In genomic region chrX:70432936-70433847, GRCh38 we compare ENCODE assay signal across 9 cellular contexts. TPM values are rescaled to one million over a fixed set of nuclear protein-coding genes. Genes with fewer than 3 reads are reported as not detected.
DNase-seq lines count a peak whose midpoint lies in the region; ATAC-seq and TF ChIP-seq lines count a peak whose summit lies in the region.
"Had no signal": no experiment of that assay in that cellular context is flagged by ENCODE, and none has a peak within 500 bp of the region (broad histone marks: within the 10 kb centered on the region; RNA-seq: fewer than 3 reads in every experiment).

No MANE protein-coding gene starts in this region.

- H3K9ac ChIP-seq in SK-N-SH, result no peak overlapping the region

- H3K27ac Mint-ChIP-seq in T-cell, result peak overlapping the region; percentile 81 to 88
- H3K27ac Mint-ChIP-seq in stimulated activated memory B cell treated with anti-CD40 and anti-IgM and Interleukin-4, amounts not matched to agents 10 μg/mL and 1 μg/mL and 100 μg/mL, for 72 hours, result peak overlapping the region; percentile 87

- peak overlapping the region; percentile 86 to 90 (median 87) for H3K4me3 Mint-ChIP-seq in T-cell
- H3K4me3 Mint-ChIP-seq in stimulated activated memory B cell treated with anti-CD40 and anti-IgM and Interleukin-4, amounts not matched to agents 10 μg/mL and 1 μg/mL and 100 μg/mL, for 72 hours, result peak overlapping the region; percentile 89

- H3K36me3 Mint-ChIP-seq in T-cell, result no peaks in the 10 kb centered on the region
- H3K36me3 Mint-ChIP-seq in stimulated activated memory B cell treated with anti-CD40 and anti-IgM and Interleukin-4, amounts not matched to agents 10 μg/mL and 1 μg/mL and 100 μg/mL, for 72 hours, result no peaks in the 10 kb centered on the region

- WGBS in SK-N-SH (ENCODE audit: low lambda C conversion rate), result 61% methylated on average over 15 of the region's 15 CpGs

- POLR2A ChIA-PET in SK-N-SH (lab: Yijun Ruan, JAX) (no interaction called here), T-cell (lab: Charles Lee) (interaction anchor here in 1 of 2 donors (0.6 kb wide), 1 partner anchor 23 kb away, joined by 3 read pairs; no protein-coding TSS in a partner anchor), HEK293T (lab: Yijun Ruan, JAX) (interaction anchor here (0.6 to 1.5 kb wide), 8 partner anchors 9 to 196 kb away, joined by 3 to 17 read pairs (median 3); partner anchors contain the start of genes GDPD2, KIF4A and PDZD11)

- peaks cover 0 to 36% of the 10 kb centered on the region in 2 donors for H3K27me3 Mint-ChIP-seq in T-cell
- H3K27me3 Mint-ChIP-seq in stimulated activated memory B cell treated with anti-CD40 and anti-IgM and Interleukin-4, amounts not matched to agents 10 μg/mL and 1 μg/mL and 100 μg/mL, for 72 hours, result no peaks in the 10 kb centered on the region

- H3K4me3 ChIP-seq in SK-N-SH (ENCODE audit: low read depth in 2 of 2, low read length in 1 of 2) (peak overlapping the region; percentile 64 to 81), fibroblast of the aortic adventitia (ENCODE audit: low read depth, low read length) (peak overlapping the region; percentile 84)

- no peaks in the 10 kb centered on the region for H3K9me3 ChIP-seq in SK-N-SH

- DNase-seq in SK-N-SH (no peak), T-cell (no peak), fibroblast of the aortic adventitia (ENCODE audit: low read depth) (no peak), islet precursor cell (no peak), HEK293T (ENCODE audit: extremely low spot score) (no peak)

- TF ChIP-seq RAD21 in SK-N-SH (IDR thresholded peaks at IDR 0.05; ENCODE audit: low read length), result no peak

- no peaks in the 10 kb centered on the region for H4K20me1 ChIP-seq in SK-N-SH (ENCODE audit: insufficient read depth)

- H3K79me2 ChIP-seq in SK-N-SH (ENCODE audit: insufficient read depth), result no peaks in the 10 kb centered on the region

- H3K9me2 ChIP-seq in SK-N-SH, result no peaks in the 10 kb centered on the region

- no peaks in the 10 kb centered on the region for H3K9me3 Mint-ChIP-seq in T-cell
- H3K9me3 Mint-ChIP-seq in stimulated activated memory B cell treated with anti-CD40 and anti-IgM and Interleukin-4, amounts not matched to agents 10 μg/mL and 1 μg/mL and 100 μg/mL, for 72 hours, result no peaks in the 10 kb centered on the region

- CTCF ChIA-PET in SK-N-SH (lab: Yijun Ruan, JAX) (interaction anchor here (0.8 to 3.9 kb wide), 5 partner anchors 8 to 144 kb away, joined by 3 to 23 read pairs (median 5); partner anchors contain the start of genes DLG3, KIF4A and PDZD11), T-cell (lab: Charles Lee) (interaction anchor here (0.5 to 2.4 kb wide), 9 partner anchors 11 to 1894 kb away, joined by 3 to 9 read pairs (median 3); partner anchors contain the start of genes KIF4A (in 1 of the 2) and PDZD11 (in 1 of the 2)), HEK293T (lab: Yijun Ruan, JAX) (interaction anchor here (1.0 to 1.7 kb wide), 5 partner anchors 8 to 300 kb away, joined by 3 to 9 read pairs (median 4); partner anchors contain the start of genes GDPD2 and IGBP1)

- ATAC-seq in SK-N-SH treated with all-trans-retinoic acid at 6 μM for 48 hours (no peak), T-cell (replicated peaks in 1 of 4) (peak in 1 of 4 experiments; percentile 4), GM18907 (IDR thresholded peaks at IDR 0.05; ENCODE audit: unreplicated experiment) (no peak)
- no peak for ATAC-seq in stimulated activated memory B cell treated with anti-CD40 and anti-IgM and Interleukin-4, amounts not matched to agents 10 μg/mL and 1 μg/mL and 100 μg/mL, for 72 hours

- no peak for TF ChIP-seq EP300 in SK-N-SH (IDR thresholded peaks at IDR 0.05; ENCODE audit: borderline replicate concordance in 1 of 2, low read depth in 1 of 2, low read length in 1 of 2)

- H3K27me3 ChIP-seq in SK-N-SH (ENCODE audit: insufficient read depth), result no peaks in the 10 kb centered on the region

- peak overlapping the region; percentile 78 for H3K4me2 ChIP-seq in SK-N-SH

- H3K36me3 ChIP-seq in SK-N-SH (replicated peaks in 1 of 2; ENCODE audit: control insufficient read depth in 1 of 2, insufficient read depth in 2 of 2, low read length in 1 of 2), result no peaks in the 10 kb centered on the region

- TF ChIP-seq CTCF in SK-N-SH (IDR thresholded peaks at IDR 0.05) (no peak), fibroblast of the aortic adventitia (IDR thresholded peaks at IDR 0.05; ENCODE audit: insufficient read depth, low read length) (no peak)

- H3K4me1 Mint-ChIP-seq in T-cell, result peaks cover 7 to 17% (median 10%) of the 10 kb centered on the region in 3 donors
- peaks cover 19% of the 10 kb centered on the region for H3K4me1 Mint-ChIP-seq in stimulated activated memory B cell treated with anti-CD40 and anti-IgM and Interleukin-4, amounts not matched to agents 10 μg/mL and 1 μg/mL and 100 μg/mL, for 72 hours

- H3K4me1 ChIP-seq in SK-N-SH (ENCODE audit: control insufficient read depth in 1 of 2, insufficient read depth in 2 of 2, low read depth in 1 of 2, low read length in 1 of 2), result peaks cover 0 to 8% of the 10 kb centered on the region in 2 experiments; a peak in 1 of 4 replicates

- no peaks in the 10 kb centered on the region for H3F3A ChIP-seq in SK-N-SH (replicated peaks; ENCODE audit: insufficient read depth)

- H3K27ac ChIP-seq in SK-N-SH (ENCODE audit: low read depth in 2 of 2, low read length in 1 of 2), result no peak overlapping the region

- peak overlapping the region; percentile 94 for H2AFZ ChIP-seq in SK-N-SH (ENCODE audit: low read depth)

TF ChIP-seq in SK-N-SH, 30 proteins besides CTCF, POLR2A, EP300 and RAD21:
- TF ChIP-seq NRF1 (IDR thresholded peaks at IDR 0.05; ENCODE audit: low read depth, low read length) (no peak), SMC3 (IDR thresholded peaks at IDR 0.05; ENCODE audit: low read depth, low read length) (no peak), ELF1 (IDR thresholded peaks at IDR 0.05) (no peak), JUND (IDR thresholded peaks at IDR 0.05) (no peak), FOXJ3 (CRISPR knock-in tag; IDR thresholded peaks at IDR 0.05) (no peak)

TF ChIP-seq in SK-N-SH treated with all-trans-retinoic acid at 6 μM for 48 hours, 23 proteins besides CTCF, POLR2A, EP300 and RAD21 (continues in another document):
- TF ChIP-seq POU6F1 (CRISPR knock-in tag; IDR thresholded peaks at IDR 0.05; ENCODE audit: borderline replicate concordance, low read depth) (no peak), ZNF70 (CRISPR knock-in tag; IDR thresholded peaks at IDR 0.05) (no peak), SNAI2 (CRISPR knock-in tag; IDR thresholded peaks at IDR 0.05) (no peak)

TF ChIP-seq in HEK293T, 16 proteins besides CTCF, POLR2A, EP300 and RAD21:
- TF ChIP-seq ARNT (IDR thresholded peaks at IDR 0.05) (no peak), L3MBTL2 (conservative IDR thresholded peaks at IDR 0.05) (no peak), ELF4 (IDR thresholded peaks at IDR 0.05) (no peak), FOXA1 (IDR thresholded peaks at IDR 0.05) (no peak), ZNF384 (IDR thresholded peaks at IDR 0.05) (no peak)

RNA-seq across cellular contexts. Expression of gene GDPD2, which starts 10.1 kb away (rescaled TPM):
- 0.06 and 0.08 TPM in 2 replicates for polyA plus RNA-seq in SK-N-SH (2012; rRNA removed)
- 0.03 and 0.04 TPM in 2 replicates for polyA plus RNA-seq in SK-N-SH (2012; cell fraction: cytosol; rRNA removed)
- polyA plus RNA-seq in SK-N-SH (2012; cell fraction: nucleus; rRNA removed), result 0.51 and 0.83 TPM in 2 replicates
- total RNA-seq in T-cell (not detected), fibroblast of the aortic adventitia (ENCODE audit: low replicate concordance) (not detected in 2 replicates)
- total RNA-seq: M059J had no signal

RNA-seq across cellular contexts. Expression of gene DLG3, which starts 11.4 kb away (rescaled TPM):
- polyA plus RNA-seq in SK-N-SH (2012; rRNA removed), result 11.7 TPM in 2 replicates
- polyA plus RNA-seq in SK-N-SH (2012; cell fraction: cytosol; rRNA removed), result 10.7 and 12.5 TPM in 2 replicates
- 10.4 and 14.1 TPM in 2 replicates for polyA plus RNA-seq in SK-N-SH (2012; cell fraction: nucleus; rRNA removed)
- 10 to 100 TPM in 3 of 5 donors, 1 to 10 TPM in 2; 6.2 to 14.1 (median 10.3) TPM for total RNA-seq in T-cell
- total RNA-seq in fibroblast of the aortic adventitia (ENCODE audit: low replicate concordance), result 15.0 and 15.4 TPM in 2 replicates
